In the genomic region with DNA sequence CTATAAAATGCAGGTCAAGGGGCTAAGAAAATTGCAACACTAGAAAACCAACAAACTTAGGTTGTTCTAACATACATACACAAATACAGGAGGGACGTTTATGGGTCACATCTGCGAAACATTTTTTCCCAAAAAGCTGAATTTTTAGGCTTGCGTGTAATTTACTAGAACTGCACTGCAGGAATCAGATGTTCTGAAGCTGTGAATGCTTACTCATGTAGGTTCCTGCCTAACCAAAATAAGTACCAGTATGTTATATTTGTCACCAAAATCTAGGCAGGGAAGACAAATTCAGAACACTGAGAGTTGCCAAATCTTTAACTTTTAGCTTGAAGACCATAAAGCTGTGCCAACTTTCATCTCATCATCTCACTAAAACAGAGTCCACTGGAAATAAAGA, we compare ENCODE assay signal across 1 cellular context.
TF ChIP-seq lines count a peak whose summit lies in the region.

No MANE protein-coding gene starts in this region.

TF ChIP-seq in neural cell, 6 proteins besides CTCF, POLR2A, EP300 and RAD21 (continued from another document):
- TF ChIP-seq REST (IDR thresholded peaks at IDR 0.05; ENCODE audit: borderline replicate concordance) (no peak), EZH2 (IDR thresholded peaks at IDR 0.05; ENCODE audit: borderline replicate concordance, insufficient read depth, low read length, poor library complexity, severe bottlenecking) (no peak), SMC3 (conservative IDR thresholded peaks at IDR 0.05; ENCODE audit: poor library complexity) (no peak)
TF ChIP-seq in neural cell: peak in this region for 0.
